11 cellular contexts compared by ENCODE assay signal in genomic region chr9:21294904-21295538, GRCh38. TPM values are rescaled to one million over a fixed set of nuclear protein-coding genes. Genes with fewer than 3 reads are reported as not detected.
DNase-seq lines count a peak whose midpoint lies in the region; ATAC-seq and TF ChIP-seq lines count a peak whose summit lies in the region.
"Had no signal": no experiment of that assay in that cellular context is flagged by ENCODE, and none has a peak within 500 bp of the region (broad histone marks: within the 10 kb centered on the region; RNA-seq: fewer than 3 reads in every experiment).

No MANE protein-coding gene starts in this region.

- TF ChIP-seq CTCF in GM10248 (IDR thresholded peaks at IDR 0.05; ENCODE audit: control extremely low read depth, extremely low read depth, low read depth, missing control alignments) (no peak), lower leg skin (IDR thresholded peaks at IDR 0.05) (no peak)

- intact Hi-C loops in lower leg skin (cut with DNase I; ENCODE audit: low total_unique reads): no loop called here

- POLR2A ChIA-PET in GM10248 (lab: Yijun Ruan, JAX): no interaction called here

- no peak overlapping the region for H3K4me3 Mint-ChIP-seq in activated T-cell treated with anti-CD3 and anti-CD28 coated beads, Interleukin-2, amount 50 U/mL, for 72 hours
- H3K4me3 Mint-ChIP-seq: activated naive CD8-positive, alpha-beta T cell had no signal

- DNase-seq in GM10248 (ENCODE audit: extremely low spot score) (peak; percentile 19), RPMI8226 (peak; percentile 56), lower leg skin (ENCODE audit: low spot score in 2 of 2) (no peak), NCI-H1417 treated with DMSO at 0.1 percent for 48 hours (lab: John Stamatoyannopoulos, UW) (no peak), NCI-H1048 (lab: John Stamatoyannopoulos, UW) (no peak)
- DNase-seq in activated T-cell treated with anti-CD3 and anti-CD28 coated beads, Interleukin-2, amount 50 U/mL, for 72 hours: no peak
- DNase-seq: head of caudate nucleus, NCI-H2029 had no signal

- peaks cover 17% of the 10 kb centered on the region for H3K4me1 Mint-ChIP-seq in activated T-cell treated with anti-CD3 and anti-CD28 coated beads, Interleukin-2, amount 50 U/mL, for 72 hours (ENCODE audit: low read depth)

- H3K36me3 Mint-ChIP-seq in activated T-cell treated with anti-CD3 and anti-CD28 coated beads, Interleukin-2, amount 50 U/mL, for 72 hours (ENCODE audit: insufficient read depth in 2 of 2): no peaks in the 10 kb centered on the region
- H3K36me3 Mint-ChIP-seq: activated naive CD8-positive, alpha-beta T cell had no signal

- H3K27ac Mint-ChIP-seq in activated T-cell treated with anti-CD3 and anti-CD28 coated beads, Interleukin-2, amount 50 U/mL, for 72 hours: no peak overlapping the region
- H3K27ac Mint-ChIP-seq: activated naive CD8-positive, alpha-beta T cell had no signal

- CTCF ChIA-PET in GM10248 (lab: Yijun Ruan, JAX): interaction anchor here (1.2 to 1.3 kb wide), 2 partner anchors 13 to 31 kb away, joined by 3 read pairs; no protein-coding TSS in a partner anchor

- TF ChIP-seq POLR2A in lower leg skin (IDR thresholded peaks at IDR 0.05): no peak

- H3K27me3 Mint-ChIP-seq in activated T-cell treated with anti-CD3 and anti-CD28 coated beads, Interleukin-2, amount 50 U/mL, for 72 hours (ENCODE audit: low read depth): peaks cover 13% of the 10 kb centered on the region

- no peaks in the 10 kb centered on the region for H3K9me3 Mint-ChIP-seq in activated T-cell treated with anti-CD3 and anti-CD28 coated beads, Interleukin-2, amount 50 U/mL, for 72 hours

- ATAC-seq in GM19463 (IDR thresholded peaks at IDR 0.05; ENCODE audit: unreplicated experiment): peak; percentile 74
- peak; percentile 71 for ATAC-seq in HG03066 (IDR thresholded peaks at IDR 0.05; ENCODE audit: low read depth, unreplicated experiment)
- ATAC-seq in activated T-cell treated with anti-CD3 and anti-CD28 coated beads, Interleukin-2, amount 50 U/mL, for 72 hours (replicated peaks in 1 of 2): no peak

- H3K4me3 ChIP-seq in lower leg skin (ENCODE audit: low read depth, poor library complexity, severe bottlenecking): no peak overlapping the region

- WGBS in lower leg skin, 2 donors: 43 to 72% methylated on average over 6 of the region's 6 CpGs

RNA-seq across cellular contexts. Expression of gene IFNA5, which starts 10.1 kb away (rescaled TPM):
- not detected for total RNA-seq in activated T-cell treated with anti-CD3 and anti-CD28 coated beads, Interleukin-2, amount 50 U/mL, for 72 hours
- total RNA-seq in lower leg skin: not detected

RNA-seq across cellular contexts. Expression of gene KLHL9, which starts 40.2 kb away (rescaled TPM):
- total RNA-seq in activated T-cell treated with anti-CD3 and anti-CD28 coated beads, Interleukin-2, amount 50 U/mL, for 72 hours: 10 to 100 TPM; 15.9 to 16.9 TPM
- total RNA-seq in lower leg skin: 10 to 100 TPM; 12.0 to 17.8 (median 15.3) TPM

RNA-seq across cellular contexts. Expression of gene IFNA14, which starts 55.2 kb away (rescaled TPM):
- not detected for total RNA-seq in activated T-cell treated with anti-CD3 and anti-CD28 coated beads, Interleukin-2, amount 50 U/mL, for 72 hours
- not detected for total RNA-seq in lower leg skin

RNA-seq across cellular contexts. Expression of gene IFNA6, which starts 55.7 kb away (rescaled TPM):
- not detected for total RNA-seq in activated T-cell treated with anti-CD3 and anti-CD28 coated beads, Interleukin-2, amount 50 U/mL, for 72 hours
- total RNA-seq in lower leg skin: not detected

Comparison
In these comparisons a context has a peak if more than half of its experiments do, and no peak if none do; other contexts are left out.
1. DNase-seq: peak in GM10248 (single experiment) and RPMI8226 (single experiment); none in activated T-cell treated with anti-CD3 and anti-CD28 coated beads, Interleukin-2, amount 50 U/mL, for 72 hours (0 of 2), lower leg skin (0 of 2), NCI-H1417 treated with DMSO at 0.1 percent for 48 hours (single experiment) and NCI-H1048 (single experiment).
2. ATAC-seq: peak in GM19463 (single experiment) and HG03066 (single experiment); none in activated T-cell treated with anti-CD3 and anti-CD28 coated beads, Interleukin-2, amount 50 U/mL, for 72 hours (0 of 2).